Comparison of ENCODE assay signal across 1 cellular context in the genomic region with DNA sequence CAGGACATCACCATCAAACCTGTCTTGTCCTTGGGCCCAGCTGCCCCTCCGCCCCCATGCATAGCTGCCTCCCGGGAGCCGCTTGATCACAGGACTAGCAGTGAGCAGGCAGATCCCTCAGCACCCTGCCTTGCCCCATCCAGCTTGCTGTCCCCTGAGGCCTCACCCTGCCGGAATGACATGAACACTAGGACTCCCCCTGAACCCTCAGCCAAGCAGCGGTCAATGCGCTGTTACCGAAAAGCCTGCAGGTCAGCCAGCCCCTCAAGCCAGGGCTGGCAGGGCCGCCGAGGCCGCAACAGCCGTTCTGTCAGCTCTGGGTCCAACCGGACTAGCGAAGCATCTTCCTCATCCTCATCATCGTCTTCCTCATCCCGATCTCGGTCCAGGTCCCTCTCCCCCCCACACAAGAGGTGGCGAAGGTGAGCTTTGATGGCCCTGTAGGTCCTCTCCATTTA.
TF ChIP-seq lines count a peak whose summit lies in the region.

No MANE protein-coding gene starts in this region.

TF ChIP-seq in GM12891, 5 proteins besides CTCF, POLR2A, EP300 and RAD21:
- TF ChIP-seq POLR2AphosphoS5 (IDR thresholded peaks at IDR 0.05; ENCODE audit: low read depth, low read length) (peak; percentile 59; the same call in 1 of the 2 replicates), TAF1 (IDR thresholded peaks at IDR 0.05; ENCODE audit: low read depth, low read length) (no peak), SPI1 (IDR thresholded peaks at IDR 0.05; ENCODE audit: low read depth, low read length) (no peak), POU2F2 (IDR thresholded peaks at IDR 0.05; ENCODE audit: low read depth, low read length) (no peak), PAX5 (IDR thresholded peaks at IDR 0.05; ENCODE audit: insufficient read depth, low read length, severe bottlenecking) (no peak)
